Comparison of ENCODE assay signal across 13 cellular contexts in genomic region chr17:78892520-78892919, GRCh38. TPM values are rescaled to one million over a fixed set of nuclear protein-coding genes. Genes with fewer than 3 reads are reported as not detected.
DNase-seq lines count a peak whose midpoint lies in the region; ATAC-seq and TF ChIP-seq lines count a peak whose summit lies in the region.
"Had no signal": no experiment of that assay in that cellular context is flagged by ENCODE, and none has a peak within 500 bp of the region (broad histone marks: within the 10 kb centered on the region; RNA-seq: fewer than 3 reads in every experiment).

No MANE protein-coding gene starts in this region.

- no peak for ATAC-seq in heart left ventricle

- peaks cover 0 to 7% (median 0%) of the 10 kb centered on the region in 9 donors for H3K36me3 ChIP-seq in heart left ventricle
- H3K36me3 ChIP-seq: breast epithelium had no signal

- peaks cover 8 to 78% (median 62%) of the 10 kb centered on the region in 12 donors for H3K4me1 ChIP-seq in heart left ventricle

- TF ChIP-seq POLR2A in heart left ventricle (IDR thresholded peaks at IDR 0.05), result no peak

- H3K27ac ChIP-seq in heart left ventricle, result peak overlapping the region in 8 of 12 donors; percentile 7 to 86 (median 30)
- H3K27ac ChIP-seq in dorsolateral prefrontal cortex, result peak overlapping the region; percentile 74 to 100 (median 97)
- H3K27ac ChIP-seq: WERI-Rb-1 had no signal

- intact Hi-C loops in heart left ventricle (cut with DNase I) (no loop called here), cardiac septum (cut with DNase I) (no loop called here), dorsolateral prefrontal cortex (cut with DNase I) (no loop called here)

- no peak for TF ChIP-seq CTCF in heart left ventricle (IDR thresholded peaks at IDR 0.05)
- TF ChIP-seq CTCF in dorsolateral prefrontal cortex (IDR thresholded peaks at IDR 0.05 in 54 of 56, conservative IDR thresholded peaks at IDR 0.05 in 2 of 56; ENCODE audit: low read depth in 1 of 56, partially characterized antibody in 56 of 56), result peak in 12 of 56 donors; percentile 10 to 36 (median 16)

- no peak overlapping the region for H3K4me3 ChIP-seq in heart left ventricle
- peak overlapping the region in 8 of 59 donors; percentile 1 to 32 (median 12) for H3K4me3 ChIP-seq in dorsolateral prefrontal cortex
- H3K4me3 ChIP-seq: breast epithelium had no signal

- no peaks in the 10 kb centered on the region for H3K9me3 ChIP-seq in heart left ventricle
- H3K9me3 ChIP-seq: breast epithelium had no signal

- DNase-seq in heart left ventricle (no peak), cardiac septum (ENCODE audit: low spot score) (no peak), dorsolateral prefrontal cortex (peak in 2 of 10 donors; percentile 39 to 68), occipital lobe (lab: John Stamatoyannopoulos, UW) (peak; percentile 45), activated T-cell treated with anti-CD3 and anti-CD28 coated beads for 4 hours (no peak), NOMO-1 treated with DMSO at 0.1 percent for 48 hours (lab: John Stamatoyannopoulos, UW; ENCODE audit: unreplicated experiment) (no peak), NOMO-1 treated with dmso at 0.1 percent for 144 hours (lab: John Stamatoyannopoulos, UW; ENCODE audit: unreplicated experiment) (no peak), kidney glomerular epithelial cell (lab: John Stamatoyannopoulos, UW) (no peak)
- DNase-seq: activated naive CD4-positive, alpha-beta T cell treated with Interleukin-2 at 50 U/mL for 16 hours; foreskin fibroblast; NCI-H2029 treated with DMSO at 0.1 percent for 48 hours; WERI-Rb-1 had no signal

- no peaks in the 10 kb centered on the region for H3K27me3 ChIP-seq in heart left ventricle
- H3K27me3 ChIP-seq in dorsolateral prefrontal cortex, result no peaks in the 10 kb centered on the region
- H3K27me3 ChIP-seq: breast epithelium had no signal

- WGBS in heart left ventricle, 4 donors, result 28 to 56% (median 36%) methylated on average over 5 of the region's 5 CpGs

RNA-seq across cellular contexts. Expression of gene CEP295NL, which starts 10.5 kb away (rescaled TPM):
- 1 to 10 TPM in 3 of 9 donors, under 1 TPM in 6; 0.23 to 3.3 (median 0.52) TPM for total RNA-seq in heart left ventricle
- 1 to 10 TPM in 1 of 2 donors, under 1 TPM in 1; 0.29 to 2.0 TPM for polyA plus RNA-seq in heart left ventricle
- total RNA-seq in cardiac septum, result 1.6 TPM
- 10 to 100 TPM in 17 of 120 experiments, 1 to 10 TPM in 103; 2.1 to 18.2 (median 6.7) TPM for total RNA-seq in dorsolateral prefrontal cortex
- 1.4 TPM for total RNA-seq in occipital lobe

RNA-seq across cellular contexts. Expression of gene TIMP2, which starts 32.7 kb away (rescaled TPM):
- total RNA-seq in heart left ventricle, result 100 to 1,000 TPM in 4 of 9 donors, 10 to 100 TPM in 5; 65.6 to 201 (median 98.3) TPM
- 10 to 100 TPM; 25.1 to 54.4 TPM for polyA plus RNA-seq in heart left ventricle
- total RNA-seq in cardiac septum, result 95.5 TPM
- 100 to 1,000 TPM in 119 of 120 experiments, 10 to 100 TPM in 1; 97.8 to 275 (median 166) TPM for total RNA-seq in dorsolateral prefrontal cortex
- 33.2 TPM for total RNA-seq in occipital lobe

RNA-seq across cellular contexts. Expression of gene USP36, which starts 51.9 kb away (rescaled TPM):
- total RNA-seq in heart left ventricle (10 to 100 TPM; 14.0 to 40.9 (median 21.0) TPM), cardiac septum (19.5 TPM), dorsolateral prefrontal cortex (10 to 100 TPM; 39.1 to 90.9 (median 60.5) TPM), occipital lobe (21.4 TPM)
- polyA plus RNA-seq in heart left ventricle, result 10 to 100 TPM; 11.7 to 18.3 TPM
